ENCODE assay signal across 26 cellular contexts in the genomic region with DNA sequence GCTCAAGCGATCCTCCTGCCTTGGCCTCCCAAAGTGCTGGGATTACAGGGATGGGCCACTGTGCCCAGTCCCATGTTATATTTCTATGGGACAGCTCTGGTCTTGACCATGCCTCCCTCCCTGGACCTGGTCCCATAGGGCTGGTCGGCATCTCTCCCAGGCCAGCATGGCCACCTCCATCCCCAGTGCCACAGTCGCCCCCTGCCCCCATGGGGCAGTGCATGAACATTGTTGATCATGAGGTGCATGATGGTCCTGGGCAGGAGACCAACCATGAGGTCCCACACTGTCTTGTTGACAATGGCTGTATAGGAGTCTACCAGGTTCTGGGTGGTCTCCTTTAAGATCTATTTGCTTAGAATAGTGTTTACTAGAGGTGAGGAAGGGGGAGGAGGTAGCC. TPM values are rescaled to one million over a fixed set of nuclear protein-coding genes. Genes with fewer than 3 reads are reported as not detected.
DNase-seq lines count a peak whose midpoint lies in the region; TF ChIP-seq lines count a peak whose summit lies in the region.
"Had no signal": no experiment of that assay in that cellular context is flagged by ENCODE, and none has a peak within 500 bp of the region (broad histone marks: within the 10 kb centered on the region; RNA-seq: fewer than 3 reads in every experiment).

No MANE protein-coding gene starts in this region.

- no peak for TF ChIP-seq CTCF in HFFc6 (IDR thresholded peaks at IDR 0.05)

- peaks cover 34% of the 10 kb centered on the region for H3K4me1 Mint-ChIP-seq in activated T-cell treated with anti-CD3 and anti-CD28 coated beads, Interleukin-2, amount 50 U/mL, for 24 hours (ENCODE audit: low read depth)
- H3K4me1 Mint-ChIP-seq in HFFc6 (ENCODE audit: low read depth): peaks cover 33% of the 10 kb centered on the region
- peaks cover 40% of the 10 kb centered on the region for H3K4me1 Mint-ChIP-seq in activated T-helper 1 cell treated with anti-CD3 and anti-CD28 coated beads, Interleukin-12 subunit alpha, Interleukin-12 subunit beta, Interleukin-2, Interleukin-4 antibody, amounts not matched to agents 30 ng/mL and 10 ng/mL and 1 ng/mL, durations not matched to agents 14 hours and 24 hours and 36 hours (ENCODE audit: low read depth)

- H3K4me3 Mint-ChIP-seq in activated T-cell treated with anti-CD3 and anti-CD28 coated beads, Interleukin-2, amount 50 U/mL, for 24 hours: no peak overlapping the region
- H3K4me3 Mint-ChIP-seq in HFFc6: no peak overlapping the region
- H3K4me3 Mint-ChIP-seq in activated T-helper 1 cell treated with anti-CD3 and anti-CD28 coated beads, Interleukin-12 subunit alpha, Interleukin-12 subunit beta, Interleukin-2, Interleukin-4 antibody, amounts not matched to agents 30 ng/mL and 10 ng/mL and 1 ng/mL, durations not matched to agents 14 hours and 24 hours and 36 hours: no peak overlapping the region
- H3K4me3 Mint-ChIP-seq: CD4-positive, alpha-beta T cell; natural killer cell treated with Interleukin-12 subunit alpha and Interleukin-12 subunit beta and Interleukin-15 and Interleukin-18, amount 100 ng/mL, for 72 hours had no signal

- H3K36me3 Mint-ChIP-seq in activated T-cell treated with anti-CD3 and anti-CD28 coated beads, Interleukin-2, amount 50 U/mL, for 24 hours (ENCODE audit: low read depth): peaks cover 67% of the 10 kb centered on the region
- peaks cover 47% of the 10 kb centered on the region for H3K36me3 Mint-ChIP-seq in HFFc6 (ENCODE audit: low read depth)
- peaks cover 49% of the 10 kb centered on the region for H3K36me3 Mint-ChIP-seq in activated T-helper 1 cell treated with anti-CD3 and anti-CD28 coated beads, Interleukin-12 subunit alpha, Interleukin-12 subunit beta, Interleukin-2, Interleukin-4 antibody, amounts not matched to agents 30 ng/mL and 10 ng/mL and 1 ng/mL, durations not matched to agents 14 hours and 24 hours and 36 hours (ENCODE audit: low read depth)

- intact Hi-C loops in activated T-helper 1 cell treated with anti-CD3 and anti-CD28 coated beads, Interleukin-12 subunit alpha, Interleukin-12 subunit beta, Interleukin-2, Interleukin-4 antibody, amounts not matched to agents 30 ng/mL and 10 ng/mL and 1 ng/mL, durations not matched to agents 14 hours and 24 hours and 36 hours (cut with micrococcal nuclease): loop anchor here (10.0 kb wide), 1 partner anchor 671 kb away; a partner anchor contains a TSS

- no peak for DNase-seq in activated T-cell treated with anti-CD3 and anti-CD28 coated beads, Interleukin-2, amount 50 U/mL, for 24 hours
- no peak for DNase-seq in activated T-cell treated with anti-CD3 and anti-CD28 coated beads, Interleukin-2, amount 50 U/mL, for 1 hour
- DNase-seq in HFFc6 (no peak), mucosa of gallbladder (ENCODE audit: low spot score) (peak; percentile 4), epidermal melanocyte (ENCODE audit: insufficient read length, low spot score) (no peak), anterior cingulate cortex (lab: John Stamatoyannopoulos, UW) (no peak), cerebellum (ENCODE audit: low spot score) (no peak)
- DNase-seq in activated T-helper 1 cell treated with anti-CD3 and anti-CD28 coated beads, Interleukin-12 subunit alpha, Interleukin-12 subunit beta, Interleukin-2, Interleukin-4 antibody, amounts not matched to agents 30 ng/mL and 10 ng/mL and 1 ng/mL, durations not matched to agents 14 hours and 24 hours and 36 hours (ENCODE audit: low spot score): no peak
- DNase-seq: AML-193; CD4-positive, alpha-beta T cell; central memory CD4-positive, alpha-beta T cell; dermis blood vessel endothelial cell; DMS79 treated with DMSO at 0.1 percent for 48 hours; GDM1; hypothalamus; IMR-90; mammary epithelial cell; mucosa of descending colon; MV-4-11; NCI-H1694; SHP77 treated with DMSO at 0.1 percent for 48 hours; stimulated activated naive CD4-positive, alpha-beta T cell; SW 1271; T-helper 9 cell had no signal

- H3K9me3 Mint-ChIP-seq in activated T-cell treated with anti-CD3 and anti-CD28 coated beads, Interleukin-2, amount 50 U/mL, for 24 hours: no peaks in the 10 kb centered on the region
- no peaks in the 10 kb centered on the region for H3K9me3 Mint-ChIP-seq in HFFc6
- H3K9me3 Mint-ChIP-seq in activated T-helper 1 cell treated with anti-CD3 and anti-CD28 coated beads, Interleukin-12 subunit alpha, Interleukin-12 subunit beta, Interleukin-2, Interleukin-4 antibody, amounts not matched to agents 30 ng/mL and 10 ng/mL and 1 ng/mL, durations not matched to agents 14 hours and 24 hours and 36 hours: no peaks in the 10 kb centered on the region
- H3K9me3 Mint-ChIP-seq: activated T-helper 2 cell treated with anti-CD3 and anti-CD28 coated beads, Interferon-gamma antibody, Interleukin-2, Interleukin-4, amounts not matched to agents 10 μg/mL and 5 μg/mL and 100 μg/mL, durations not matched to agents 14 hours and 24 hours and 36 hours; CD4-positive, alpha-beta T cell; natural killer cell treated with Interleukin-12 subunit alpha and Interleukin-12 subunit beta and Interleukin-15 and Interleukin-18, amount 100 ng/mL, for 72 hours had no signal

- peak overlapping the region; percentile 89 for H3K27ac Mint-ChIP-seq in activated T-cell treated with anti-CD3 and anti-CD28 coated beads, Interleukin-2, amount 50 U/mL, for 24 hours
- peak overlapping the region; percentile 44; the same call in 1 of the 2 replicates for H3K27ac Mint-ChIP-seq in HFFc6
- peak overlapping the region; percentile 53 for H3K27ac Mint-ChIP-seq in activated T-helper 1 cell treated with anti-CD3 and anti-CD28 coated beads, Interleukin-12 subunit alpha, Interleukin-12 subunit beta, Interleukin-2, Interleukin-4 antibody, amounts not matched to agents 30 ng/mL and 10 ng/mL and 1 ng/mL, durations not matched to agents 14 hours and 24 hours and 36 hours
- H3K27ac Mint-ChIP-seq: activated T-helper 2 cell treated with anti-CD3 and anti-CD28 coated beads, Interferon-gamma antibody, Interleukin-2, Interleukin-4, amounts not matched to agents 10 μg/mL and 5 μg/mL and 100 μg/mL, durations not matched to agents 14 hours and 24 hours and 36 hours; CD4-positive, alpha-beta T cell had no signal

- no peaks in the 10 kb centered on the region for H3K27me3 Mint-ChIP-seq in activated T-cell treated with anti-CD3 and anti-CD28 coated beads, Interleukin-2, amount 50 U/mL, for 24 hours
- peaks cover 2% of the 10 kb centered on the region; the same call in 1 of the 2 replicates for H3K27me3 Mint-ChIP-seq in HFFc6 (ENCODE audit: insufficient read depth)
- no peaks in the 10 kb centered on the region for H3K27me3 Mint-ChIP-seq in activated T-helper 1 cell treated with anti-CD3 and anti-CD28 coated beads, Interleukin-12 subunit alpha, Interleukin-12 subunit beta, Interleukin-2, Interleukin-4 antibody, amounts not matched to agents 30 ng/mL and 10 ng/mL and 1 ng/mL, durations not matched to agents 14 hours and 24 hours and 36 hours (ENCODE audit: insufficient read depth)
- H3K27me3 Mint-ChIP-seq: CD4-positive, alpha-beta T cell; natural killer cell treated with Interleukin-12 subunit alpha and Interleukin-12 subunit beta and Interleukin-15 and Interleukin-18, amount 100 ng/mL, for 72 hours had no signal

RNA-seq across cellular contexts. Expression of a gene that starts 6.5 kb away (rescaled TPM):
- 1,000 to 10,000 TPM; 1,467 to 1,843 (median 1,822) TPM for total RNA-seq in HFFc6 (2021; fragmentation: NEBNext Ultra II Directional; extraction: Animal tissue kit (Norgen Biotek cat#: 25700))
- total RNA-seq in activated T-helper 1 cell treated with anti-CD3 and anti-CD28 coated beads, Interleukin-12 subunit alpha, Interleukin-12 subunit beta, Interleukin-2, Interleukin-4 antibody, amounts not matched to agents 30 ng/mL and 10 ng/mL and 1 ng/mL, durations not matched to agents 14 hours and 24 hours and 36 hours: 2,478 and 2,503 TPM in 2 replicates
- total RNA-seq in mucosa of gallbladder (753 TPM), cerebellum (1,164 TPM)
